ENCODE assay signal across 8 cellular contexts in genomic region chr15:64635486-64635815, GRCh38.
DNase-seq lines count a peak whose midpoint lies in the region; ATAC-seq and TF ChIP-seq lines count a peak whose summit lies in the region.

No MANE protein-coding gene starts in this region.

- H3K4me1 ChIP-seq in Loucy (ENCODE audit: insufficient read depth, low read length, poor library complexity, severe bottlenecking) = peaks cover 49% of the 10 kb centered on the region

- H2AFZ ChIP-seq in Loucy (ENCODE audit: low read length) = no peak overlapping the region

- ATAC-seq in HG02610 (IDR thresholded peaks at IDR 0.05; ENCODE audit: unreplicated experiment) (no peak), HG03521 (IDR thresholded peaks at IDR 0.05; ENCODE audit: unreplicated experiment) (no peak)

- TF ChIP-seq CTCF in Loucy (conservative IDR thresholded peaks at IDR 0.05; ENCODE audit: low read length) (no peak), mesothelial cell of epicardium (IDR thresholded peaks at IDR 0.05; ENCODE audit: unreplicated experiment) (no peak), GM13977 (IDR thresholded peaks at IDR 0.05; ENCODE audit: extremely low read depth, insufficient read depth, missing control alignments) (no peak)

- peaks cover 23% of the 10 kb centered on the region for H3K36me3 ChIP-seq in Loucy (ENCODE audit: insufficient read depth, low read length)

- peaks cover 4% of the 10 kb centered on the region; the same call in 1 of the 2 replicates for H3K9me3 ChIP-seq in Loucy (ENCODE audit: insufficient read depth, low read depth, low read length)

- H3K9me2 ChIP-seq in Loucy (replicated peaks; ENCODE audit: low read depth, low read length) = no peaks in the 10 kb centered on the region

- H3K27me3 Mint-ChIP-seq in mesothelial cell of epicardium (ENCODE audit: low read depth) = no peaks in the 10 kb centered on the region

- no peaks in the 10 kb centered on the region for H3K27me3 ChIP-seq in Loucy (ENCODE audit: insufficient read depth, low read length, poor library complexity, severe bottlenecking)

- H3K4me2 ChIP-seq in Loucy (ENCODE audit: low read depth, low read length, poor library complexity, severe bottlenecking) = peak overlapping the region; percentile 79

- no peaks in the 10 kb centered on the region for H3F3A ChIP-seq in Loucy (ENCODE audit: low read depth)

- peaks cover 73% of the 10 kb centered on the region for H3K79me2 ChIP-seq in Loucy (ENCODE audit: insufficient read depth, low read length)

- H3K36me3 Mint-ChIP-seq in mesothelial cell of epicardium = peaks cover 22% of the 10 kb centered on the region

- H3K4me3 Mint-ChIP-seq in mesothelial cell of epicardium = no peak overlapping the region

- peaks cover 31% of the 10 kb centered on the region for H3K4me1 Mint-ChIP-seq in mesothelial cell of epicardium

- in situ Hi-C loops in GM13977 (cut with MboI; ENCODE audit: low pct_unique_long_range_greater_than_20kb, low sequenced_read_pairs, unreplicated experiment) = no loop called here

- peak; percentile 56 for DNase-seq in COR-L47 (lab: John Stamatoyannopoulos, UW)
- DNase-seq in dedifferentiated amniotic fluid mesenchymal stem cell (ENCODE audit: extremely low spot score) = peak; percentile 34
- DNase-seq in mesothelial cell of epicardium (ENCODE audit: low spot score in 2 of 2, unreplicated experiment in 2 of 2) = no peak
- DNase-seq in NCI-H82 (lab: John Stamatoyannopoulos, UW) = no peak
- DNase-seq in GM13977 (ENCODE audit: low spot score) = no peak

- H3K27ac Mint-ChIP-seq in mesothelial cell of epicardium = peak overlapping the region; percentile 90

- peaks cover 12% of the 10 kb centered on the region for H4K20me1 ChIP-seq in Loucy (ENCODE audit: insufficient read depth, low read length, poor library complexity, severe bottlenecking)

- H3K9me3 Mint-ChIP-seq in mesothelial cell of epicardium = peaks cover 9% of the 10 kb centered on the region

- H3K9ac ChIP-seq in Loucy (ENCODE audit: low read depth, low read length, poor library complexity, severe bottlenecking) = no peak overlapping the region

- H3K4me3 ChIP-seq in Loucy (ENCODE audit: low read length, poor library complexity, severe bottlenecking) = no peak overlapping the region

Comparison
In these comparisons a context has a peak if more than half of its experiments do, and no peak if none do; other contexts are left out.
1. DNase-seq: peak in COR-L47 (single experiment) and dedifferentiated amniotic fluid mesenchymal stem cell (single experiment); none in mesothelial cell of epicardium (0 of 2), NCI-H82 (single experiment) and GM13977 (single experiment).